In genomic region chr20:16803965-16804792, GRCh38 we compare ENCODE assay signal across 8 cellular contexts.
DNase-seq lines count a peak whose midpoint lies in the region; ATAC-seq and TF ChIP-seq lines count a peak whose summit lies in the region.

No MANE protein-coding gene starts in this region.

- peaks cover 70% of the 10 kb centered on the region for H3K27me3 ChIP-seq in OCI-LY3 (ENCODE audit: low read depth, low read length)

- H3K4me3 ChIP-seq in OCI-LY3 (ENCODE audit: low read length), result no peak overlapping the region

- H2AFZ ChIP-seq in OCI-LY3 (ENCODE audit: low read depth, low read length), result no peak overlapping the region

- H3K36me3 ChIP-seq in OCI-LY3 (replicated peaks; ENCODE audit: low read depth, low read length), result no peaks in the 10 kb centered on the region

- no peaks in the 10 kb centered on the region for H3K4me1 ChIP-seq in OCI-LY3 (ENCODE audit: low read length)

- H4K20me1 ChIP-seq in OCI-LY3 (ENCODE audit: insufficient read depth, low read length), result no peaks in the 10 kb centered on the region

- H3K4me2 ChIP-seq in OCI-LY3 (ENCODE audit: low read length), result no peak overlapping the region

- no peaks in the 10 kb centered on the region for H3K79me2 ChIP-seq in OCI-LY3 (ENCODE audit: low read length)

- ATAC-seq in HG02763 (IDR thresholded peaks at IDR 0.05; ENCODE audit: unreplicated experiment), result no peak

- DNase-seq in SIG-M5 treated with dmso at 0.1 percent for 504 hours (lab: John Stamatoyannopoulos, UW; ENCODE audit: unreplicated experiment) (peak; percentile 32), SIG-M5 (lab: John Stamatoyannopoulos, UW) (no peak), HUDEP-2 (lab: John Stamatoyannopoulos, UW; ENCODE audit: unreplicated experiment in 76 of 76) (peak in 48 of 76 experiments; percentile 1 to 66 (median 28)), glomerular visceral epithelial cell (ENCODE audit: extremely low spot score) (peak; percentile 62), putamen (ENCODE audit: low spot score) (peak; percentile 24)
- peak; percentile 34 for DNase-seq in activated naive CD4-positive, alpha-beta T cell treated with Interleukin-2 at 50 U/mL for 16 hours

- no peak overlapping the region for H3K9ac ChIP-seq in OCI-LY3 (ENCODE audit: low read length)

- no peak overlapping the region for H3K27ac ChIP-seq in OCI-LY3 (ENCODE audit: low read length)

- H3K9me3 ChIP-seq in OCI-LY3 (ENCODE audit: insufficient read depth, low read length), result no peaks in the 10 kb centered on the region

- peak; percentile 95 for TF ChIP-seq CTCF in OCI-LY3 (IDR thresholded peaks at IDR 0.05; ENCODE audit: low read depth, low read length)
